In the genomic region with DNA sequence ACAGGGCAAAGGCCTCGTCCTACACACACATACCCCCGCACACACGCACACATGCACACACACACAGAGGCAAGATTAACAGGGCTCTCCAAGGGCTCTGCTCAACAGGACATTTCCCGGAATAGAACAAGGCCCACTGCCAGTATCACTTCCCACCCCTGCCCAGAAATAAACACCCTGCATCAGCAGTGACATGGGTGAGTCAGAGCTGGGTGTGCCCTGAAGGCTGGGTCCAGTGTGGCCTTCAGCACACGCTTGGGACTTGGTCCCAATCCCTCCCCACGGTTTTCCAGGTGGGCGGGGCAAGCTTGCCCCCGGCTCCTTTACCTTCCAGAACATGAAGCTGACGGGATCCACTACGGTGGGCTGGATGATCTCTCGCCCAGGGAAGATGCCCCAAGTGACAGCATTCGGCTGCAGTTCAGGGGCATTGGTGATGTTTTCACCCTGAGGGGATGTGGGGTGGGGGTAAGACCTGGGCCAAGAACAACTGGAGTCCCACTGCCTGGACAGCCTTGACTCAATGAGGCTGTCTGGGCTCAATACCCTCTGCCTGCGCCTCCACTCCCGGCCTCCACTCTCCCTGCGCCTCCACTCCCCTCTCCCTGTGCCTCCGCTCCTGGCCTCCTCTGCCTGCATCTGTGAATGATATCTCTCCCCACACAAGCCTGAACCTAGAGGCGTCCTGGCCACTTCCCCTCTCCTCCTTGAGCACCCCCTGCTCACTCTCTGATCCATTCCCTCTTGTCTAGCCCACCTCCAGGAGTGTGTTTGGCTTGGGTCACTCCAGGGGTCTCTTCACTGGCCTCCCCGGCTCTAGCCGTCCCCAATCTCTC, we compare ENCODE assay signal across 2 cellular contexts.
TF ChIP-seq lines count a peak whose summit lies in the region.

No MANE protein-coding gene starts in this region.

TF ChIP-seq in GM12878, 131 proteins besides CTCF, POLR2A, EP300 and RAD21:
- TF ChIP-seq, protein P1, sequence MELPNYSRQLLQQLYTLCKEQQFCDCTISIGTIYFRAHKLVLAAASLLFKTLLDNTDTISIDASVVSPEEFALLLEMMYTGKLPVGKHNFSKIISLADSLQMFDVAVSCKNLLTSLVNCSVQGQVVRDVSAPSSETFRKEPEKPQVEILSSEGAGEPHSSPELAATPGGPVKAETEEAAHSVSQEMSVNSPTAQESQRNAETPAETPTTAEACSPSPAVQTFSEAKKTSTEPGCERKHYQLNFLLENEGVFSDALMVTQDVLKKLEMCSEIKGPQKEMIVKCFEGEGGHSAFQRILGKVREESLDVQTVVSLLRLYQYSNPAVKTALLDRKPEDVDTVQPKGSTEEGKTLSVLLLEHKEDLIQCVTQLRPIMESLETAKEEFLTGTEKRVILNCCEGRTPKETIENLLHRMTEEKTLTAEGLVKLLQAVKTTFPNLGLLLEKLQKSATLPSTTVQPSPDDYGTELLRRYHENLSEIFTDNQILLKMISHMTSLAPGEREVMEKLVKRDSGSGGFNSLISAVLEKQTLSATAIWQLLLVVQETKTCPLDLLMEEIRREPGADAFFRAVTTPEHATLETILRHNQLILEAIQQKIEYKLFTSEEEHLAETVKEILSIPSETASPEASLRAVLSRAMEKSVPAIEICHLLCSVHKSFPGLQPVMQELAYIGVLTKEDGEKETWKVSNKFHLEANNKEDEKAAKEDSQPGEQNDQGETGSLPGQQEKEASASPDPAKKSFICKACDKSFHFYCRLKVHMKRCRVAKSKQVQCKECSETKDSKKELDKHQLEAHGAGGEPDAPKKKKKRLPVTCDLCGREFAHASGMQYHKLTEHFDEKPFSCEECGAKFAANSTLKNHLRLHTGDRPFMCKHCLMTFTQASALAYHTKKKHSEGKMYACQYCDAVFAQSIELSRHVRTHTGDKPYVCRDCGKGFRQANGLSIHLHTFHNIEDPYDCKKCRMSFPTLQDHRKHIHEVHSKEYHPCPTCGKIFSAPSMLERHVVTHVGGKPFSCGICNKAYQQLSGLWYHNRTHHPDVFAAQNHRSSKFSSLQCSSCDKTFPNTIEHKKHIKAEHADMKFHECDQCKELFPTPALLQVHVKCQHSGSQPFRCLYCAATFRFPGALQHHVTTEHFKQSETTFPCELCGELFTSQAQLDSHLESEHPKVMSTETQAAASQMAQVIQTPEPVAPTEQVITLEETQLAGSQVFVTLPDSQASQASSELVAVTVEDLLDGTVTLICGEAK (IDR thresholded peaks at IDR 0.05; ENCODE audit: borderline replicate concordance), result no peak
- TF ChIP-seq RCOR1 (conservative IDR thresholded peaks at IDR 0.05; ENCODE audit: low read depth, low read length) (no peak), SPI1 (IDR thresholded peaks at IDR 0.05; ENCODE audit: borderline replicate concordance, insufficient read depth, low read depth, low read length) (peak; percentile 40; the same call in 1 of the 2 replicates), GATAD2B (conservative IDR thresholded peaks at IDR 0.05; ENCODE audit: low read depth) (no peak), IKZF1 (conservative IDR thresholded peaks at IDR 0.05) (peak; percentile 40; the same call in 1 of the 2 replicates), NBN (IDR thresholded peaks at IDR 0.05) (no peak)
- TF ChIP-seq, protein P2, sequence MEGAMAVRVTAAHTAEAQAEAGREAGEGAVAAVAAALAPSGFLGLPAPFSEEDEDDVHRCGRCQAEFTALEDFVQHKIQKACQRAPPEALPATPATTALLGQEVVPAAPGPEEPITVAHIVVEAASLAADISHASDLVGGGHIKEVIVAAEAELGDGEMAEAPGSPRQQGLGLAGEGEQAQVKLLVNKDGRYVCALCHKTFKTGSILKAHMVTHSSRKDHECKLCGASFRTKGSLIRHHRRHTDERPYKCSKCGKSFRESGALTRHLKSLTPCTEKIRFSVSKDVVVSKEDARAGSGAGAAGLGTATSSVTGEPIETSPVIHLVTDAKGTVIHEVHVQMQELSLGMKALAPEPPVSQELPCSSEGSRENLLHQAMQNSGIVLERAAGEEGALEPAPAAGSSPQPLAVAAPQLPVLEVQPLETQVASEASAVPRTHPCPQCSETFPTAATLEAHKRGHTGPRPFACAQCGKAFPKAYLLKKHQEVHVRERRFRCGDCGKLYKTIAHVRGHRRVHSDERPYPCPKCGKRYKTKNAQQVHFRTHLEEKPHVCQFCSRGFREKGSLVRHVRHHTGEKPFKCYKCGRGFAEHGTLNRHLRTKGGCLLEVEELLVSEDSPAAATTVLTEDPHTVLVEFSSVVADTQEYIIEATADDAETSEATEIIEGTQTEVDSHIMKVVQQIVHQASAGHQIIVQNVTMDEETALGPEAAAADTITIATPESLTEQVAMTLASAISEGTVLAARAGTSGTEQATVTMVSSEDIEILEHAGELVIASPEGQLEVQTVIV (IDR thresholded peaks at IDR 0.05; ENCODE audit: borderline replicate concordance, partially characterized antibody), result no peak
- TF ChIP-seq, protein P3, sequence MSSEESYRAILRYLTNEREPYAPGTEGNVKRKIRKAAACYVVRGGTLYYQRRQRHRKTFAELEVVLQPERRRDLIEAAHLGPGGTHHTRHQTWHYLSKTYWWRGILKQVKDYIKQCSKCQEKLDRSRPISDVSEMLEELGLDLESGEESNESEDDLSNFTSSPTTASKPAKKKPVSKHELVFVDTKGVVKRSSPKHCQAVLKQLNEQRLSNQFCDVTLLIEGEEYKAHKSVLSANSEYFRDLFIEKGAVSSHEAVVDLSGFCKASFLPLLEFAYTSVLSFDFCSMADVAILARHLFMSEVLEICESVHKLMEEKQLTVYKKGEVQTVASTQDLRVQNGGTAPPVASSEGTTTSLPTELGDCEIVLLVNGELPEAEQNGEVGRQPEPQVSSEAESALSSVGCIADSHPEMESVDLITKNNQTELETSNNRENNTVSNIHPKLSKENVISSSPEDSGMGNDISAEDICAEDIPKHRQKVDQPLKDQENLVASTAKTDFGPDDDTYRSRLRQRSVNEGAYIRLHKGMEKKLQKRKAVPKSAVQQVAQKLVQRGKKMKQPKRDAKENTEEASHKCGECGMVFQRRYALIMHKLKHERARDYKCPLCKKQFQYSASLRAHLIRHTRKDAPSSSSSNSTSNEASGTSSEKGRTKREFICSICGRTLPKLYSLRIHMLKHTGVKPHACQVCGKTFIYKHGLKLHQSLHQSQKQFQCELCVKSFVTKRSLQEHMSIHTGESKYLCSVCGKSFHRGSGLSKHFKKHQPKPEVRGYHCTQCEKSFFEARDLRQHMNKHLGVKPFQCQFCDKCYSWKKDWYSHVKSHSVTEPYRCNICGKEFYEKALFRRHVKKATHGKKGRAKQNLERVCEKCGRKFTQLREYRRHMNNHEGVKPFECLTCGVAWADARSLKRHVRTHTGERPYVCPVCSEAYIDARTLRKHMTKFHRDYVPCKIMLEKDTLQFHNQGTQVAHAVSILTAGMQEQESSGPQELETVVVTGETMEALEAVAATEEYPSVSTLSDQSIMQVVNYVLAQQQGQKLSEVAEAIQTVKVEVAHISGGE (CRISPR knock-in tag; IDR thresholded peaks at IDR 0.05), result no peak
TF ChIP-seq in GM12878: peak in this region for 2.

TF ChIP-seq in GM12891, 5 proteins besides CTCF, POLR2A, EP300 and RAD21:
- TF ChIP-seq POU2F2 (IDR thresholded peaks at IDR 0.05; ENCODE audit: low read depth, low read length) (no peak), TAF1 (IDR thresholded peaks at IDR 0.05; ENCODE audit: low read depth, low read length) (no peak)
